Comparison of ENCODE assay signal across 8 cellular contexts in the genomic region with DNA sequence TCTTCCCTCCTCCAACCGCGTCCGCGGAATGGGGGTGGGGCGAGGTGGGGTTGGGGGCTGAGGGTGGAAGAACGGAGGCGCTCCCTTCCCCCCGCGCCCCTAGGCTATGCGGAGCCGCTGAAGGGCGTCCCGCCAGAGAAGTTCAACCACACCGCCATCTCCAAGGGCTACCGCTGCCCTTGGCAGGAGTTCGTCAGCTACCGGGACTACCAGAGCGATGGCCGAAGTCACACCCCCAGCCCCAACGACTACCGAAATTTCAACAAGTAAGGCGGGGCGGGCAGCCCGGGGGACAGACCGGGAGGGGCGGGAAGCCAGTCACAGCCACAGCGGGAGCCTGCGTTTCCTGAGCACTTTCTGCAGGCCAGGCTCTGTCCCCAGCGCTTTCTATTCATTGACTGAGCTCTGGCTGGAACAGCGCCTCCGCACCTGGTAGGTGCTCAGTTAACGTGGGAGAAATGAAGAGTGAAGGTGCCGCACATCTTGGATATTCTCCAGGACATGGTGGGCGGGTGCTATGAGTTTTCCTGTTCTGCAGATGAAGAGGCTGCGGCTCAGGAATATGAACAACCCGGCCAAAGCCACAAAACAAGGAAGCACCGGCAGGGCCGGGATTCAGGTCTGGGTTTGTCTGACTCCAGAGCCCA. TPM values are rescaled to one million over a fixed set of nuclear protein-coding genes. Genes with fewer than 3 reads are reported as not detected.
A peak's percentile ranks its signal among the peaks of the same experiment; 100 is the strongest.
DNase-seq lines count a peak whose midpoint lies in the region; ATAC-seq and TF ChIP-seq lines count a peak whose summit lies in the region.

No MANE protein-coding gene starts in this region.

- no peak for TF ChIP-seq CTCF in adrenal gland (IDR thresholded peaks at IDR 0.05)

- TF ChIP-seq POLR2A in adrenal gland (IDR thresholded peaks at IDR 0.05): no peak

- peak overlapping the region in 1 of 5 donors; percentile 35 for H3K27ac ChIP-seq in adrenal gland

- H3K4me1 ChIP-seq in ES-I3 (ENCODE audit: insufficient read depth, low read length) (peaks cover 26% of the 10 kb centered on the region), adrenal gland (replicated peaks in 1 of 2) (peaks cover 0 to 20% of the 10 kb centered on the region in 2 donors)

- 4 to 15% (median 6%) methylated on average over 12 to 38 of the region's 38 CpGs for WGBS in adrenal gland, 4 donors

- H3K9me3 ChIP-seq in ES-I3 (ENCODE audit: control insufficient read depth, insufficient read depth, low read length) (no peaks in the 10 kb centered on the region), adrenal gland (replicated peaks in 1 of 3) (no peaks in the 10 kb centered on the region)

- no peaks in the 10 kb centered on the region for H3K27me3 ChIP-seq in adrenal gland

- peak; percentile 46 for DNase-seq in NCI-H146 (lab: John Stamatoyannopoulos, UW)
- DNase-seq in adrenal gland: peak; percentile 39 to 68 (median 59)
- no peak for DNase-seq in skeletal muscle cell (ENCODE audit: low read depth)

- peak overlapping the region in 2 of 4 donors; percentile 35 to 76 for H3K4me3 ChIP-seq in adrenal gland
- peak overlapping the region; percentile 89 for H3K4me3 ChIP-seq in iPS-11a (ENCODE audit: low read depth, low read length)
- H3K4me3 ChIP-seq in skeletal muscle cell (ENCODE audit: low read depth, low read length): peak overlapping the region; percentile 49

- intact Hi-C loops in adrenal gland (cut with DNase I): no loop called here

- H3K36me3 ChIP-seq in ES-I3 (ENCODE audit: insufficient read depth, low read length) (no peaks in the 10 kb centered on the region; the same call in 1 of the 2 replicates), adrenal gland (replicated peaks in 1 of 2) (no peaks in the 10 kb centered on the region)

- ATAC-seq in GM21786 (IDR thresholded peaks at IDR 0.05; ENCODE audit: unreplicated experiment): no peak
- ATAC-seq in GM19452 (IDR thresholded peaks at IDR 0.05; ENCODE audit: unreplicated experiment): no peak
- ATAC-seq in HG03139 (IDR thresholded peaks at IDR 0.05; ENCODE audit: unreplicated experiment): no peak

- peak overlapping the region; percentile 68 for H3K9ac ChIP-seq in ES-I3 (ENCODE audit: low read depth, low read length)

RNA-seq across cellular contexts. Expression of gene MYOZ3, which starts 11.3 kb away (rescaled TPM):
- total RNA-seq in adrenal gland: 1 to 10 TPM in 1 of 8 donors, under 1 TPM in 6, not detected in 1; 0.12 to 1.9 (median 0.42) TPM
- polyA plus RNA-seq in adrenal gland: 1 to 10 TPM in 1 of 3 donors, under 1 TPM in 2; 0.16 to 1.4 (median 0.51) TPM

RNA-seq across cellular contexts. Expression of gene RBM22, which starts 28.5 kb away (rescaled TPM):
- total RNA-seq in adrenal gland: 10 to 100 TPM; 28.6 to 80.4 (median 38.5) TPM
- polyA plus RNA-seq in adrenal gland: 10 to 100 TPM; 30.4 to 43.7 (median 41.3) TPM

RNA-seq across cellular contexts. Expression of gene SYNPO, which starts 31.9 kb away (rescaled TPM):
- 100 to 1,000 TPM in 5 of 8 donors, 10 to 100 TPM in 3; 86.8 to 293 (median 151) TPM for total RNA-seq in adrenal gland
- polyA plus RNA-seq in adrenal gland: 100 to 1,000 TPM in 2 of 3 donors, 10 to 100 TPM in 1; 59.4 to 254 (median 108) TPM
